ENCODE assay signal across 8 cellular contexts in the genomic region with DNA sequence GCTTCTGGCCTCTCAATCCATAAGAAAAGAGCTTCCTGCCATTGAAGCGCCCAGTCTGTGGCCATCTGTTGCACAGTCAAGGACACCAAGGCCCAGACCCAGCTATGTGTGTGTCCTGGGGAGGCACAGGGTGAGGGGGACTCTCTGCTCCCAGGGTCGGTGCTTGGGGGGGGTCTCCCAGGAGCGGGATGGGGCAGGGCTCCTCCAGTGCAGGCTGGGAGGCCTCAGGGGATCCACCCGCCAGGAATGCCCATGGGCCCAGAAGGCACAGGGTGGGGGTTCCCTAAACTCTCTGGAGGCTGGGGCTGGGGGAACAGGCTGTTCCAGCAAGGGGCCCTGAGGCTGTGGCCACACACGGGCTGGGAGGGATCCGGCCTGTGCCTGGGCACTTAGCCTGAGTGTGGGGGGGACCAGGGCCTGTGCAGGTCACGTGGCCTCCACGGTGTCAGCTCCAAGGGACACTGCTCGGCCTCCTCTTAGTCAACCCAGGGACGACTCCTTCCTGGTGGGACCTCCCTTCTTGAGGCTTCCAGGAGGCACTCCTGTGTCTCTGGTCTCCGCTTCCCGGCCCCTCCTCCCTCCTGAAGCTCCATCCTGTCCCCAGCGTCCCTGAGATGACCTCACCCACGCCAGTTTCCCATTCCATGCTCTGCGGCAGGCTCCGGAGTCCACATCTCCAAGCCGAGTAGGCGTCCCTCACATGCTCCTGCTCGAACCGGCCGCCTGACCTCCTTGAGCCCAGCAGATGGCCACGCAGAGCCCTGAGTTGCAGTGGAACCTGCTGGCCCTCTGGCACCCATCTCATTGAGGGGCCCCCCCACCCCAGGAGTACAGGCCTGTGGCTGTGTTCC. TPM values are rescaled to one million over a fixed set of nuclear protein-coding genes. Genes with fewer than 3 reads are reported as not detected.
DNase-seq lines count a peak whose midpoint lies in the region; ATAC-seq and TF ChIP-seq lines count a peak whose summit lies in the region.

No MANE protein-coding gene starts in this region.

- no peak for DNase-seq in DND-41
- DNase-seq in RWPE2 (ENCODE audit: low spot score): peak; percentile 78
- no peak for DNase-seq in fibroblast of mammary gland (ENCODE audit: low read depth)
- DNase-seq in nucleus accumbens (lab: John Stamatoyannopoulos, UW): peak in 47 of 56 donors; percentile 14 to 77 (median 55)
- no peak for DNase-seq in Kasumi-1 (lab: John Stamatoyannopoulos, UW)
- no peak for DNase-seq in occipital lobe (lab: John Stamatoyannopoulos, UW)
- DNase-seq in vagina (ENCODE audit: extremely low spot score in 2 of 2): no peak
- DNase-seq in NCI-H2171 treated with DMSO at 0.1 percent for 48 hours (lab: John Stamatoyannopoulos, UW): no peak

- H3K9me3 ChIP-seq in DND-41 (ENCODE audit: insufficient read depth, low read length, severe bottlenecking): no peaks in the 10 kb centered on the region
- H3K9me3 ChIP-seq in RWPE2 (ENCODE audit: severe bottlenecking): no peaks in the 10 kb centered on the region
- no peaks in the 10 kb centered on the region for H3K9me3 ChIP-seq in vagina

- no peak overlapping the region for H2AFZ ChIP-seq in DND-41 (ENCODE audit: low read depth, low read length)

- H3K27ac ChIP-seq in DND-41 (ENCODE audit: low read length) (no peak overlapping the region), RWPE2 (ENCODE audit: poor library complexity, severe bottlenecking) (no peak overlapping the region), vagina (no peak overlapping the region)

- no peak overlapping the region for H3K4me2 ChIP-seq in DND-41 (ENCODE audit: insufficient read depth, low read length)

- no peaks in the 10 kb centered on the region for H3K79me2 ChIP-seq in DND-41 (ENCODE audit: insufficient read depth, low read length)

- H3K4me1 ChIP-seq in DND-41 (ENCODE audit: insufficient read depth, low read length) (no peaks in the 10 kb centered on the region), RWPE2 (ENCODE audit: insufficient read depth, poor library complexity, severe bottlenecking) (no peaks in the 10 kb centered on the region), vagina (no peaks in the 10 kb centered on the region)

- H3K9ac ChIP-seq in DND-41 (ENCODE audit: low read depth, low read length): no peak overlapping the region

- H3K4me3 ChIP-seq in DND-41 (ENCODE audit: low read depth in 1 of 2, low read length in 2 of 2) (no peak overlapping the region), RWPE2 (ENCODE audit: severe bottlenecking) (no peak overlapping the region), fibroblast of mammary gland (ENCODE audit: control insufficient read depth, low read depth, low read length) (no peak overlapping the region), vagina (no peak overlapping the region)

- TF ChIP-seq POLR2A in vagina (IDR thresholded peaks at IDR 0.05): no peak

- no peaks in the 10 kb centered on the region for H3K36me3 ChIP-seq in DND-41 (ENCODE audit: insufficient read depth, low read length)
- no peaks in the 10 kb centered on the region for H3K36me3 ChIP-seq in RWPE2 (ENCODE audit: low read depth)
- no peaks in the 10 kb centered on the region for H3K36me3 ChIP-seq in vagina

- H4K20me1 ChIP-seq in DND-41 (ENCODE audit: insufficient read depth, low read length): no peaks in the 10 kb centered on the region

- no peaks in the 10 kb centered on the region for H3K27me3 ChIP-seq in DND-41 (ENCODE audit: insufficient read depth, low read length, poor library complexity)
- H3K27me3 ChIP-seq in RWPE2 (ENCODE audit: insufficient read depth, poor library complexity, severe bottlenecking): no peaks in the 10 kb centered on the region
- no peaks in the 10 kb centered on the region for H3K27me3 ChIP-seq in vagina

- peak; percentile 29 for TF ChIP-seq CTCF in DND-41 (IDR thresholded peaks at IDR 0.05; ENCODE audit: borderline replicate concordance, extremely low read depth, low read length, poor library complexity, severe bottlenecking)
- TF ChIP-seq CTCF in RWPE2 (IDR thresholded peaks at IDR 0.05; ENCODE audit: poor library complexity, severe bottlenecking): peak; percentile 37
- peak; percentile 15 for TF ChIP-seq CTCF in fibroblast of mammary gland (conservative IDR thresholded peaks at IDR 0.05; ENCODE audit: control insufficient read depth, insufficient read depth, low read depth, low read length)
- no peak for TF ChIP-seq CTCF in vagina (IDR thresholded peaks at IDR 0.05)

- ATAC-seq in DND-41 (ENCODE audit: insufficient read depth, low read depth): no peak
- ATAC-seq in RWPE2 (ENCODE audit: low read depth): peak; percentile 66

- intact Hi-C loops in vagina (cut with DNase I): no loop called here

RNA-seq across cellular contexts. Expression of a gene that starts 23.1 kb away (rescaled TPM):
- total RNA-seq in occipital lobe (7.6 TPM), vagina (9.1 TPM)

Comparison
In these comparisons a context has a peak if more than half of its experiments do, and no peak if none do; other contexts are left out.
1. DNase-seq: peak in RWPE2 (single experiment) and nucleus accumbens (47 of 56); none in DND-41 (single experiment), fibroblast of mammary gland (single experiment), Kasumi-1 (0 of 2), occipital lobe (single experiment), vagina (0 of 2) and NCI-H2171 treated with DMSO at 0.1 percent for 48 hours (single experiment).
2. CTCF ChIP-seq: peak in DND-41 (single experiment), RWPE2 (single experiment) and fibroblast of mammary gland (single experiment); none in vagina (0 of 3).